Comparison of ENCODE assay signal across 14 cellular contexts in genomic region chr3:99885085-99885484, GRCh38.
DNase-seq lines count a peak whose midpoint lies in the region; ATAC-seq, FAIRE-seq and TF ChIP-seq lines count a peak whose summit lies in the region.
"Had no signal": no experiment of that assay in that cellular context is flagged by ENCODE, and none has a peak within 500 bp of the region (broad histone marks: within the 10 kb centered on the region; RNA-seq: fewer than 3 reads in every experiment).

No MANE protein-coding gene starts in this region.

- TF ChIP-seq POLR2A in HepG2 (IDR thresholded peaks at IDR 0.05; ENCODE audit: insufficient read depth in 1 of 2, low read depth in 2 of 2, low read length in 2 of 2) (no peak), right lobe of liver (IDR thresholded peaks at IDR 0.05) (no peak)

- no peaks in the 10 kb centered on the region for H3K36me3 Mint-ChIP-seq in endothelial cell (ENCODE audit: low read depth, unreplicated experiment)
- H3K36me3 Mint-ChIP-seq: CD14-positive monocyte had no signal

- H3K27me3 ChIP-seq in HepG2 (ENCODE audit: control insufficient read depth in 1 of 2, insufficient read depth in 2 of 2, low read length in 2 of 2) (no peaks in the 10 kb centered on the region), right lobe of liver (no peaks in the 10 kb centered on the region), keratinocyte (ENCODE audit: control insufficient read depth, extremely low read depth, insufficient read depth, low read length) (no peaks in the 10 kb centered on the region)

- no peak for TF ChIP-seq EP300 in HepG2 (IDR thresholded peaks at IDR 0.05; ENCODE audit: low read depth in 2 of 2, low read length in 2 of 2)
- no peak for TF ChIP-seq EP300 in HepG2 (CRISPR knock-in tag; IDR thresholded peaks at IDR 0.05; ENCODE audit: borderline replicate concordance)

- H2AFZ ChIP-seq in HepG2 (ENCODE audit: low read length) (no peak overlapping the region), keratinocyte (ENCODE audit: control insufficient read depth, low read length) (no peak overlapping the region)

- H3K4me3 ChIP-seq in HepG2 (replicated peaks in 1 of 3; ENCODE audit: insufficient read depth in 1 of 3, low read depth in 2 of 3, low read length in 3 of 3) = no peak overlapping the region
- H3K4me3 ChIP-seq in right lobe of liver = no peak overlapping the region
- H3K4me3 ChIP-seq in keratinocyte (ENCODE audit: control insufficient read depth in 2 of 3, extremely low read depth in 1 of 3, insufficient read depth in 2 of 3, low read depth in 1 of 3, low read length in 3 of 3) = no peak overlapping the region

- in situ Hi-C loops in HepG2 (cut with HindIII; ENCODE audit: extremely low pct_ligation_motif_present, low pct_unique_long_range_greater_than_20kb) = no loop called here

- H3K27ac ChIP-seq in HepG2 (ENCODE audit: extremely low read length, insufficient read depth, low read length) = peak overlapping the region; percentile 48
- H3K27ac ChIP-seq in right lobe of liver = no peak overlapping the region
- no peak overlapping the region for H3K27ac ChIP-seq in keratinocyte (ENCODE audit: control insufficient read depth, insufficient read depth, low read length)
- no peak overlapping the region for H3K27ac ChIP-seq in RWPE1
- H3K27ac ChIP-seq: HL-60 had no signal

- no peaks in the 10 kb centered on the region for H3K9me3 Mint-ChIP-seq in endothelial cell (ENCODE audit: unreplicated experiment)
- H3K9me3 Mint-ChIP-seq: CD14-positive monocyte; CD8-positive, alpha-beta T cell had no signal

- TF ChIP-seq CTCF in HepG2 (CRISPR knock-in tag; IDR thresholded peaks at IDR 0.05) (no peak), right lobe of liver (IDR thresholded peaks at IDR 0.05) (no peak), endothelial cell (IDR thresholded peaks at IDR 0.05; ENCODE audit: unreplicated experiment) (no peak), keratinocyte (optimal IDR thresholded peaks at IDR 0.05 in 1 of 3, IDR thresholded peaks at IDR 0.05 in 1 of 3, conservative IDR thresholded peaks at IDR 0.05 in 1 of 3; ENCODE audit: extremely low read depth in 1 of 3, insufficient read depth in 2 of 3, low read length in 3 of 3) (no peak), RWPE1 (conservative IDR thresholded peaks at IDR 0.05; ENCODE audit: low read depth) (no peak)

- POLR2A ChIA-PET in HepG2 (lab: Yijun Ruan, JAX) (interaction anchor here (1.4 to 1.8 kb wide), 2 partner anchors 10 to 16 kb away, joined by 4 to 7 read pairs; no protein-coding TSS in a partner anchor), RWPE1 (lab: Yijun Ruan, JAX; ENCODE audit: low non-redundant PET) (no interaction called here)

- WGBS in HepG2 (ENCODE audit: low lambda C conversion rate) = 96% methylated on average over 1 of the region's 1 CpG
- 91% methylated on average over 1 of the region's 1 CpG for WGBS in right lobe of liver (ENCODE audit: insufficient coverage, low coverage, low lambda C conversion rate, missing lambda C conversion rate)

- BruUV-seq in HepG2 (replicated peaks; lab: Mats Ljungman, UMichigan) = no TSS peak

- H3K79me2 ChIP-seq in HepG2 (ENCODE audit: insufficient read depth, low read length) = no peaks in the 10 kb centered on the region
- no peaks in the 10 kb centered on the region for H3K79me2 ChIP-seq in keratinocyte (ENCODE audit: control insufficient read depth, insufficient read depth, low read length)

- FAIRE-seq in HepG2 (lab: Jason Lieb, UNC) (no peak), keratinocyte (lab: Jason Lieb, UNC) (peak; percentile 49)
- FAIRE-seq: H1 had no signal

- H3K9ac ChIP-seq in HepG2 (ENCODE audit: insufficient read depth, low read depth, low read length) (peak overlapping the region; percentile 12; the same call in 1 of the 2 replicates), keratinocyte (ENCODE audit: control insufficient read depth, extremely low read depth, insufficient read depth, low read length) (no peak overlapping the region)

- peak overlapping the region; percentile 83 for H3K27ac Mint-ChIP-seq in endothelial cell (ENCODE audit: unreplicated experiment)
- H3K27ac Mint-ChIP-seq: CD14-positive monocyte; CD8-positive, alpha-beta T cell had no signal

- TF ChIP-seq RAD21 in HepG2 (CRISPR knock-in tag; IDR thresholded peaks at IDR 0.05) = no peak

- H3K4me2 ChIP-seq in HepG2 (ENCODE audit: low read depth, low read length) (peak overlapping the region; percentile 51), keratinocyte (ENCODE audit: control insufficient read depth, extremely low read depth, insufficient read depth, low read depth, low read length) (peak overlapping the region; percentile 57)

- H4K20me1 ChIP-seq in HepG2 (ENCODE audit: insufficient read depth, low read length) = no peaks in the 10 kb centered on the region
- H4K20me1 ChIP-seq in keratinocyte (ENCODE audit: control insufficient read depth, extremely low read depth, insufficient read depth, low read length) = no peaks in the 10 kb centered on the region

- CTCF ChIA-PET in HepG2 (lab: Yijun Ruan, JAX; ENCODE audit: low intra/inter-chr PET ratio, low total read pairs) (no interaction called here), RWPE1 (lab: Yijun Ruan, JAX) (interaction anchor here (0.7 kb wide), 1 partner anchor 209 kb away, joined by 3 read pairs; no protein-coding TSS in a partner anchor)

- dilution Hi-C loops in keratinocyte (cut with MboI; ENCODE audit: extremely low pct_ligation_motif_present, low sequenced_read_pairs) = no loop called here

- H3K27me3 Mint-ChIP-seq in endothelial cell (ENCODE audit: unreplicated experiment) = no peaks in the 10 kb centered on the region

- H3K4me1 ChIP-seq in HepG2 (ENCODE audit: insufficient read depth, low read length) (peaks cover 56% of the 10 kb centered on the region), right lobe of liver (no peaks in the 10 kb centered on the region), keratinocyte (ENCODE audit: control insufficient read depth, extremely low read depth, insufficient read depth, low read length) (peaks cover 7% of the 10 kb centered on the region)

- H3K4me3 Mint-ChIP-seq in endothelial cell (ENCODE audit: unreplicated experiment) = no peak overlapping the region
- H3K4me3 Mint-ChIP-seq: CD14-positive monocyte had no signal

- no peaks in the 10 kb centered on the region for H3K9me1 ChIP-seq in keratinocyte (ENCODE audit: control insufficient read depth, extremely low read depth, insufficient read depth, low read length)

- ATAC-seq in HepG2 = peak; percentile 58
- no peak for ATAC-seq in right lobe of liver
- no peak for ATAC-seq in GM18520 (IDR thresholded peaks at IDR 0.05; ENCODE audit: unreplicated experiment)

- H3K9me3 ChIP-seq in HepG2 (ENCODE audit: low read length) = no peaks in the 10 kb centered on the region
- no peaks in the 10 kb centered on the region for H3K9me3 ChIP-seq in right lobe of liver
- H3K9me3 ChIP-seq in keratinocyte (ENCODE audit: control insufficient read depth, low read depth, low read length) = no peaks in the 10 kb centered on the region
- H3K9me3 ChIP-seq: Caco-2 had no signal

- DNase-seq in HepG2 (ENCODE audit: low spot score) (no peak), right lobe of liver (no peak), endothelial cell (ENCODE audit: low spot score) (no peak), keratinocyte (ENCODE audit: low read depth, low spot score) (no peak), RWPE1 (ENCODE audit: low spot score) (no peak), dedifferentiated amniotic fluid mesenchymal stem cell (ENCODE audit: extremely low spot score) (no peak)
- DNase-seq: Caco-2; CD8-positive, alpha-beta T cell; GF-D8; HCEC 1CT had no signal

- intact Hi-C loops in HepG2 (cut with micrococcal nuclease; ENCODE audit: unreplicated experiment) = no loop called here
- intact Hi-C loops in right lobe of liver (cut with DNase I) = no loop called here

- H3K4me1 Mint-ChIP-seq in endothelial cell (ENCODE audit: unreplicated experiment) = peaks cover 50% of the 10 kb centered on the region

- no peaks in the 10 kb centered on the region for H3K36me3 ChIP-seq in HepG2 (replicated peaks in 1 of 2; ENCODE audit: control insufficient read depth in 1 of 2, insufficient read depth in 2 of 2, low read length in 2 of 2)
- H3K36me3 ChIP-seq in right lobe of liver = no peaks in the 10 kb centered on the region
- no peaks in the 10 kb centered on the region for H3K36me3 ChIP-seq in keratinocyte (ENCODE audit: control insufficient read depth in 2 of 2, extremely low read depth in 1 of 2, insufficient read depth in 2 of 2, low read length in 2 of 2)

TF ChIP-seq in HepG2, 621 proteins besides CTCF, POLR2A, EP300 and RAD21 (continues in another document):
- TF ChIP-seq ONECUT2 (CRISPR knock-in tag; IDR thresholded peaks at IDR 0.05) (no peak), TEAD3 (CRISPR knock-in tag; optimal IDR thresholded peaks at IDR 0.05; ENCODE audit: borderline replicate concordance) (no peak), U2AF2 (IDR thresholded peaks at IDR 0.05; ENCODE audit: low read depth, low read length) (no peak), TERF1 (CRISPR knock-in tag; IDR thresholded peaks at IDR 0.05) (no peak), FOXJ3 (CRISPR knock-in tag; IDR thresholded peaks at IDR 0.05; ENCODE audit: borderline replicate concordance) (no peak), ZMAT5 (CRISPR knock-in tag; IDR thresholded peaks at IDR 0.05; ENCODE audit: borderline replicate concordance, low read depth) (no peak), ZNF230 (CRISPR knock-in tag; IDR thresholded peaks at IDR 0.05) (no peak), NR1H2 (CRISPR knock-in tag; IDR thresholded peaks at IDR 0.05; ENCODE audit: borderline replicate concordance, low read depth) (no peak), CREBL2 (CRISPR knock-in tag; IDR thresholded peaks at IDR 0.05; ENCODE audit: borderline replicate concordance) (no peak)
